ENCODE assay signal across 28 cellular contexts in genomic region chr1:233530665-233531386, GRCh38.
DNase-seq lines count a peak whose midpoint lies in the region; ATAC-seq, FAIRE-seq and TF ChIP-seq lines count a peak whose summit lies in the region.
"Had no signal": no experiment of that assay in that cellular context is flagged by ENCODE, and none has a peak within 500 bp of the region (broad histone marks: within the 10 kb centered on the region; RNA-seq: fewer than 3 reads in every experiment).

No MANE protein-coding gene starts in this region.

- CTCF ChIA-PET in MCF 10A (lab: Yijun Ruan, JAX) (interaction anchor here (0.6 to 1.4 kb wide), 5 partner anchors 12 to 912 kb away, joined by 3 to 4 read pairs (median 3); no protein-coding TSS in a partner anchor), K562 (lab: Yijun Ruan, JAX; ENCODE audit: low intra/inter-chr PET ratio) (no interaction called here), T-cell (lab: Charles Lee) (no interaction called here)

- no peaks in the 10 kb centered on the region for H3K9me1 ChIP-seq in K562 (ENCODE audit: control insufficient read depth, insufficient read depth, low read length)

- no peaks in the 10 kb centered on the region for H3K27me3 ChIP-seq in breast epithelium
- H3K27me3 ChIP-seq in K562 (ENCODE audit: control insufficient read depth in 2 of 2, insufficient read depth in 2 of 2, low read length in 2 of 2): no peaks in the 10 kb centered on the region
- no peaks in the 10 kb centered on the region for H3K27me3 ChIP-seq in bronchial epithelial cell (ENCODE audit: control insufficient read depth, insufficient read depth, low read length)
- H3K27me3 ChIP-seq: BE2C, BLaER1 had no signal

- H3K4me3 Mint-ChIP-seq in MCF 10A (ENCODE audit: unreplicated experiment): no peak overlapping the region
- no peak overlapping the region for H3K4me3 Mint-ChIP-seq in T-cell
- H3K4me3 Mint-ChIP-seq: CD14-positive monocyte; CD4-positive, alpha-beta memory T cell; CD4-positive, CD25-positive, alpha-beta regulatory T cell; CD8-positive, alpha-beta memory T cell had no signal

- no peak for ATAC-seq in K562
- ATAC-seq in esophagus mucosa: peak; percentile 95
- ATAC-seq in T-cell (replicated peaks in 1 of 4): no peak
- ATAC-seq: A549, GM12878 had no signal

- H3K27ac ChIP-seq in breast epithelium (no peak overlapping the region), K562 (ENCODE audit: extremely low read depth, low read depth, low read length) (no peak overlapping the region)
- H3K27ac ChIP-seq: 22Rv1, A549, BLaER1 had no signal

- no peaks in the 10 kb centered on the region for H3K4me1 ChIP-seq in breast epithelium
- no peaks in the 10 kb centered on the region for H3K4me1 ChIP-seq in K562 (replicated peaks in 1 of 2; ENCODE audit: control insufficient read depth in 2 of 2, insufficient read depth in 2 of 2, low read length in 2 of 2)
- H3K4me1 ChIP-seq: A549, BE2C, BLaER1 had no signal

- TF ChIP-seq CTCF in MCF 10A (IDR thresholded peaks at IDR 0.05; ENCODE audit: unreplicated experiment) (no peak), breast epithelium (IDR thresholded peaks at IDR 0.05) (no peak), K562 (IDR thresholded peaks at IDR 0.05 in 2 of 3, conservative IDR thresholded peaks at IDR 0.05 in 1 of 3; ENCODE audit: insufficient read depth in 2 of 3, low read depth in 1 of 3, low read length in 3 of 3) (no peak), bronchial epithelial cell (IDR thresholded peaks at IDR 0.05; ENCODE audit: insufficient read depth, low read length, severe bottlenecking) (no peak)

- no peak overlapping the region for H3K4me2 ChIP-seq in K562 (ENCODE audit: insufficient read depth, low read length)
- H3K4me2 ChIP-seq: A549, BLaER1 had no signal

- no TSS peak for BruUV-seq in MCF 10A (replicated peaks; lab: Mats Ljungman, UMichigan)
- BruUV-seq in K562 (replicated peaks; lab: Mats Ljungman, UMichigan): no TSS peak

- no peaks in the 10 kb centered on the region for H3K79me2 ChIP-seq in K562 (ENCODE audit: control insufficient read depth, insufficient read depth, low read length)

- peak; percentile 82 for DNase-seq in MCF 10A (ENCODE audit: unreplicated experiment)
- DNase-seq in breast epithelium (ENCODE audit: low spot score in 2 of 2): no peak
- DNase-seq in K562 (ENCODE audit: extremely low read depth in 1 of 4, low spot score in 3 of 4): no peak
- peak; percentile 84 for DNase-seq in bronchial epithelial cell (ENCODE audit: low read depth)
- DNase-seq in T-cell: no peak
- DNase-seq in ACHN: no peak
- DNase-seq in posterior vena cava (ENCODE audit: low spot score): no peak
- DNase-seq: BE2C; C1 segment of cervical spinal cord; CD4-positive, alpha-beta memory T cell; CD4-positive, CD25-positive, alpha-beta regulatory T cell; CD8-positive, alpha-beta memory T cell; COR-L47; DMS 273 treated with DMSO at 0.1 percent for 48 hours; DMS153; DMS53; DMS79; DND-41; EL; GDM1 had no signal

- TF ChIP-seq POLR2A in breast epithelium (IDR thresholded peaks at IDR 0.05) (no peak), K562 (conservative IDR thresholded peaks at IDR 0.05) (no peak)

- H3K4me1 Mint-ChIP-seq in MCF 10A (ENCODE audit: insufficient read depth, unreplicated experiment) (no peaks in the 10 kb centered on the region), T-cell (no peaks in the 10 kb centered on the region)
- H3K4me1 Mint-ChIP-seq: CD14-positive monocyte; CD4-positive, alpha-beta memory T cell; CD4-positive, CD25-positive, alpha-beta regulatory T cell; CD8-positive, alpha-beta memory T cell had no signal

- no peak overlapping the region for H3K27ac Mint-ChIP-seq in MCF 10A (ENCODE audit: low read depth, unreplicated experiment)
- H3K27ac Mint-ChIP-seq in T-cell: no peak overlapping the region
- H3K27ac Mint-ChIP-seq: CD14-positive monocyte; CD4-positive, alpha-beta memory T cell; CD4-positive, CD25-positive, alpha-beta regulatory T cell had no signal

- no peaks in the 10 kb centered on the region for H3K36me3 Mint-ChIP-seq in MCF 10A (ENCODE audit: insufficient read depth, unreplicated experiment)
- no peaks in the 10 kb centered on the region for H3K36me3 Mint-ChIP-seq in T-cell
- H3K36me3 Mint-ChIP-seq: CD14-positive monocyte; CD4-positive, alpha-beta memory T cell; CD4-positive, CD25-positive, alpha-beta regulatory T cell; CD8-positive, alpha-beta memory T cell had no signal

- WGBS in K562 (ENCODE audit: insufficient coverage, low coverage, missing lambda C conversion rate): 30% methylated on average over 6 of the region's 6 CpGs

- peaks cover 0 to 11% of the 10 kb centered on the region in 2 donors for H3K9me3 ChIP-seq in breast epithelium
- peaks cover 13% of the 10 kb centered on the region for H3K9me3 ChIP-seq in K562 (replicated peaks; ENCODE audit: control insufficient read depth, insufficient read depth, low read depth, low read length)
- H3K9me3 ChIP-seq: A549, BE2C had no signal

- in situ Hi-C loops in K562 (cut with MboI): no loop called here
- in situ Hi-C loops in ACHN (cut with HindIII; ENCODE audit: low pct_ligation_motif_present, low pct_unique_long_range_greater_than_20kb, low sequenced_read_pairs): no loop called here

- H4K20me1 ChIP-seq in K562 (replicated peaks; ENCODE audit: control insufficient read depth, insufficient read depth, low read length): no peaks in the 10 kb centered on the region
- H4K20me1 ChIP-seq: BLaER1 had no signal

- intact Hi-C loops in MCF 10A (cut with micrococcal nuclease): no loop called here
- intact Hi-C loops in breast epithelium (cut with DNase I; ENCODE audit: low total_unique reads): loop anchor here (5.0 kb wide), 1 partner anchor 211 kb away; no protein-coding TSS in a partner anchor
- intact Hi-C loops in K562 (cut with micrococcal nuclease): no loop called here
- intact Hi-C loops in posterior vena cava (cut with DNase I): no loop called here

- no peak for TF ChIP-seq EP300 in K562 (IDR thresholded peaks at IDR 0.05; ENCODE audit: low read length)

- POLR2A ChIA-PET in MCF 10A (lab: Yijun Ruan, JAX): interaction anchor here (1.0 to 2.0 kb wide), 4 partner anchors 10 to 252 kb away, joined by 3 to 9 read pairs (median 6); no protein-coding TSS in a partner anchor
- POLR2A ChIA-PET in K562 (lab: Yijun Ruan, JAX): no interaction called here
- POLR2A ChIA-PET in T-cell (lab: Charles Lee): no interaction called here

- H3K9me3 Mint-ChIP-seq in MCF 10A (ENCODE audit: unreplicated experiment) (no peaks in the 10 kb centered on the region), T-cell (peaks cover 0 to 10% (median 5%) of the 10 kb centered on the region in 3 donors)

- H3K9ac ChIP-seq in K562 (ENCODE audit: insufficient read depth in 1 of 2, low read depth in 2 of 2, low read length in 2 of 2): no peak overlapping the region
- H3K9ac ChIP-seq: BLaER1 had no signal

- no peak for TF ChIP-seq RAD21 in K562 (CRISPR knock-in tag; conservative IDR thresholded peaks at IDR 0.05 in 1 of 2, IDR thresholded peaks at IDR 0.05 in 1 of 2)

- H3K4me3 ChIP-seq in breast epithelium: no peak overlapping the region
- H3K4me3 ChIP-seq in K562: no peak overlapping the region
- H3K4me3 ChIP-seq in bronchial epithelial cell (ENCODE audit: low read depth, low read length): no peak overlapping the region
- H3K4me3 ChIP-seq: A549, BLaER1, GM12878 had no signal

- H3K36me3 ChIP-seq in breast epithelium (no peaks in the 10 kb centered on the region), K562 (ENCODE audit: control insufficient read depth, insufficient read depth, low read length) (no peaks in the 10 kb centered on the region), bronchial epithelial cell (ENCODE audit: control insufficient read depth, insufficient read depth, low read length) (no peaks in the 10 kb centered on the region)
- H3K36me3 ChIP-seq: BE2C, BLaER1 had no signal

- FAIRE-seq in K562 (lab: Jason Lieb, UNC) (no peak), bronchial epithelial cell (lab: Jason Lieb, UNC) (peak; percentile 75)
- FAIRE-seq: A549, GM12878, GM12892, GM18507 had no signal

- H2AFZ ChIP-seq in K562 (ENCODE audit: low read depth, low read length): no peak overlapping the region

- H3K27me3 Mint-ChIP-seq in MCF 10A (ENCODE audit: insufficient read depth, unreplicated experiment): no peaks in the 10 kb centered on the region
- H3K27me3 Mint-ChIP-seq in T-cell: peaks cover 4 to 9% of the 10 kb centered on the region in 2 donors

TF ChIP-seq in K562, 482 proteins besides CTCF, POLR2A, EP300 and RAD21 (continues in another document):
- no peak for TF ChIP-seq MBD2 (IDR thresholded peaks at IDR 0.05; ENCODE audit: borderline replicate concordance, low read depth)
- no peak for TF ChIP-seq MLX (CRISPR knock-in tag; conservative IDR thresholded peaks at IDR 0.05)
- TF ChIP-seq ZKSCAN1 (IDR thresholded peaks at IDR 0.05; ENCODE audit: low read depth, low read length): no peak
- peak in 1 of 2 experiments; percentile 58; a peak in 2 of 4 replicates for TF ChIP-seq FOXA3 (CRISPR knock-in tag; conservative IDR thresholded peaks at IDR 0.05 in 1 of 2, IDR thresholded peaks at IDR 0.05 in 1 of 2)
- no peak for TF ChIP-seq COPS2 (conservative IDR thresholded peaks at IDR 0.05)
- 0 out of 3 replicates have a peak, but pooled peaks of 1 of the 2 experiments have one; percentile 18 for TF ChIP-seq CBX3 (IDR thresholded peaks at IDR 0.05; ENCODE audit: borderline replicate concordance in 1 of 2, low read length in 2 of 2)
- no peak for TF ChIP-seq EWSR1 (IDR thresholded peaks at IDR 0.05; ENCODE audit: borderline replicate concordance, low read depth, partially characterized antibody)
- no peak for TF ChIP-seq ZNF561 (CRISPR knock-in tag; conservative IDR thresholded peaks at IDR 0.05)
- no peak for TF ChIP-seq ADNP (tag; IDR thresholded peaks at IDR 0.05)
- TF ChIP-seq E2F1 (CRISPR knock-in tag; IDR thresholded peaks at IDR 0.05): no peak
- TF ChIP-seq ZNF785 (CRISPR knock-in tag; IDR thresholded peaks at IDR 0.05): no peak
- TF ChIP-seq TEAD4 (IDR thresholded peaks at IDR 0.05; ENCODE audit: low read length): no peak
- TF ChIP-seq TEAD4 (CRISPR knock-in tag; IDR thresholded peaks at IDR 0.05; ENCODE audit: borderline replicate concordance): no peak

Comparison
In these comparisons a context has a peak if more than half of its experiments do, and no peak if none do; other contexts are left out.
1. DNase-seq: peak in MCF 10A (single experiment) and bronchial epithelial cell (single experiment); none in breast epithelium (0 of 2), K562 (0 of 4), T-cell (0 of 34), ACHN (single experiment) and posterior vena cava (single experiment).